ENCODE assay signal across 9 cellular contexts in the genomic region with DNA sequence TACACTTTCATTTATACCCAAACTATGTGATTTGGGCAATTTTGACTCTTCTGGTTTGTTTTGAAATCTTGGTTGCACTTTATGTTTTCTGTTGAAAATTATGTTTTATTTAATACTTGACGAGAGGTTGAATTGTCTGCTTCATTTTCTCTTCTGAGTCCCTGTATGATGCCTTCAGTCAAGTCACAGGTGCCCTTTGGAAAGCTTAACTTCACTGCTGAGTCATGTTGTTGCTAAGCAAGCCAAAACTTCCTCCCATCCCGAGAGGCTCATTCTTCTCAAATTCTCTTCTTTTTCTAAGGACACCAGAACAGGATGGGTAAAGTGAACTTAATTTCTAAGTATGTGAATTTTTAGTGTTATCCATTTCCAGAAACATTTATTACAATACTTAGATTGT.
A peak's percentile ranks its signal among the peaks of the same experiment; 100 is the strongest.
DNase-seq lines count a peak whose midpoint lies in the region; ATAC-seq, FAIRE-seq and TF ChIP-seq lines count a peak whose summit lies in the region.
"Had no signal": no experiment of that assay in that cellular context is flagged by ENCODE, and none has a peak within 500 bp of the region (broad histone marks: within the 10 kb centered on the region; RNA-seq: fewer than 3 reads in every experiment).

No MANE protein-coding gene starts in this region.

- H3K27ac ChIP-seq in CD4-positive, CD25-positive, alpha-beta regulatory T cell (ENCODE audit: insufficient read depth, low read length, poor library complexity, severe bottlenecking), result no peak overlapping the region
- H3K27ac ChIP-seq in tibial nerve (no peak overlapping the region), heart left ventricle (no peak overlapping the region)
- no peak overlapping the region for H3K27ac ChIP-seq in CD8-positive, alpha-beta T cell (ENCODE audit: low read depth, low read length)

- no peak overlapping the region for H3K4me3 Mint-ChIP-seq in CD4-positive, CD25-positive, alpha-beta regulatory T cell
- H3K4me3 Mint-ChIP-seq in CD8-positive, alpha-beta T cell, result no peak overlapping the region

- H3K4me1 ChIP-seq in CD4-positive, CD25-positive, alpha-beta regulatory T cell (ENCODE audit: control insufficient read depth, insufficient read depth, low read length, poor library complexity, severe bottlenecking), result peaks cover 8% of the 10 kb centered on the region
- H3K4me1 ChIP-seq in tibial nerve, result peaks cover 0 to 5% (median 0%) of the 10 kb centered on the region in 4 donors
- peaks cover 0 to 10% (median 0%) of the 10 kb centered on the region in 12 donors for H3K4me1 ChIP-seq in heart left ventricle
- no peaks in the 10 kb centered on the region for H3K4me1 ChIP-seq in CD8-positive, alpha-beta T cell (ENCODE audit: insufficient read depth, low read length)

- TF ChIP-seq POLR2A in tibial nerve (IDR thresholded peaks at IDR 0.05) (no peak), heart left ventricle (IDR thresholded peaks at IDR 0.05) (no peak)

- H3K9me3 Mint-ChIP-seq in CD4-positive, CD25-positive, alpha-beta regulatory T cell, result peaks cover 0 to 3% (median 0%) of the 10 kb centered on the region in 7 donors
- H3K9me3 Mint-ChIP-seq in CD8-positive, alpha-beta T cell, result no peaks in the 10 kb centered on the region
- H3K9me3 Mint-ChIP-seq: naive B cell had no signal

- no peak for TF ChIP-seq EP300 in tibial nerve (IDR thresholded peaks at IDR 0.05)

- no peak for DNase-seq in CD4-positive, CD25-positive, alpha-beta regulatory T cell
- peak; percentile 44 for DNase-seq in bronchial epithelial cell (ENCODE audit: low read depth)
- DNase-seq in DMS53 treated with DMSO at 0.1 percent for 48 hours (lab: John Stamatoyannopoulos, UW; ENCODE audit: unreplicated experiment), result no peak
- DNase-seq in tibial nerve (ENCODE audit: low spot score in 2 of 2), result no peak
- DNase-seq in heart left ventricle, result no peak
- DNase-seq in CD8-positive, alpha-beta T cell, result no peak

- H3K27me3 Mint-ChIP-seq in CD4-positive, CD25-positive, alpha-beta regulatory T cell, result no peaks in the 10 kb centered on the region
- peaks cover 4% of the 10 kb centered on the region for H3K27me3 Mint-ChIP-seq in CD8-positive, alpha-beta T cell (ENCODE audit: low read depth)

- no peaks in the 10 kb centered on the region for H3K27me3 ChIP-seq in CD4-positive, CD25-positive, alpha-beta regulatory T cell (ENCODE audit: control insufficient read depth, insufficient read depth, low read length)
- H3K27me3 ChIP-seq in bronchial epithelial cell (ENCODE audit: control insufficient read depth, insufficient read depth, low read length), result no peaks in the 10 kb centered on the region
- H3K27me3 ChIP-seq in tibial nerve, result no peaks in the 10 kb centered on the region
- H3K27me3 ChIP-seq in heart left ventricle, result no peaks in the 10 kb centered on the region
- H3K27me3 ChIP-seq in CD8-positive, alpha-beta T cell (ENCODE audit: insufficient read depth, low read length), result no peaks in the 10 kb centered on the region

- intact Hi-C loops in heart left ventricle (cut with DNase I), result no loop called here
- intact Hi-C loops in CD8-positive, alpha-beta T cell (cut with DNase I, micrococcal nuclease), result no loop called here

- ATAC-seq in CD4-positive, CD25-positive, alpha-beta regulatory T cell (ENCODE audit: low read depth in 2 of 2), result no peak
- ATAC-seq in GM19452 (IDR thresholded peaks at IDR 0.05; ENCODE audit: unreplicated experiment), result peak; percentile 21
- ATAC-seq in HG03442 (IDR thresholded peaks at IDR 0.05; ENCODE audit: unreplicated experiment), result peak; percentile 18
- no peak for ATAC-seq in heart left ventricle
- ATAC-seq in CD8-positive, alpha-beta T cell, result no peak

- peaks cover 6 to 15% (median 13%) of the 10 kb centered on the region in 4 donors for H3K4me1 Mint-ChIP-seq in CD4-positive, CD25-positive, alpha-beta regulatory T cell
- H3K4me1 Mint-ChIP-seq in CD8-positive, alpha-beta T cell (ENCODE audit: low read depth), result peaks cover 8% of the 10 kb centered on the region

- peak overlapping the region; percentile 21 for H3K4me3 ChIP-seq in CD4-positive, CD25-positive, alpha-beta regulatory T cell (ENCODE audit: low read depth, low read length)
- no peak overlapping the region for H3K4me3 ChIP-seq in bronchial epithelial cell (ENCODE audit: low read depth, low read length)
- no peak overlapping the region for H3K4me3 ChIP-seq in tibial nerve
- H3K4me3 ChIP-seq in heart left ventricle, result no peak overlapping the region
- H3K4me3 ChIP-seq in CD8-positive, alpha-beta T cell (ENCODE audit: low read depth, low read length), result no peak overlapping the region

- TF ChIP-seq CTCF in bronchial epithelial cell (IDR thresholded peaks at IDR 0.05; ENCODE audit: insufficient read depth, low read length, severe bottlenecking), result no peak
- no peak for TF ChIP-seq CTCF in tibial nerve (IDR thresholded peaks at IDR 0.05)
- TF ChIP-seq CTCF in heart left ventricle (IDR thresholded peaks at IDR 0.05), result no peak
- TF ChIP-seq CTCF in CD8-positive, alpha-beta T cell (IDR thresholded peaks at IDR 0.05), result no peak

- FAIRE-seq in bronchial epithelial cell (lab: Jason Lieb, UNC), result no peak

- 62 to 80% methylated on average over 2 of the region's 2 CpGs for WGBS in tibial nerve, 2 donors
- WGBS in heart left ventricle, 4 donors, result 69 to 89% (median 77%) methylated on average over 2 of the region's 2 CpGs

- H3K36me3 ChIP-seq in CD4-positive, CD25-positive, alpha-beta regulatory T cell (ENCODE audit: control insufficient read depth, insufficient read depth, low read length), result no peaks in the 10 kb centered on the region
- H3K36me3 ChIP-seq in bronchial epithelial cell (ENCODE audit: control insufficient read depth, insufficient read depth, low read length), result no peaks in the 10 kb centered on the region
- no peaks in the 10 kb centered on the region for H3K36me3 ChIP-seq in tibial nerve
- H3K36me3 ChIP-seq in heart left ventricle, result no peaks in the 10 kb centered on the region
- H3K36me3 ChIP-seq in CD8-positive, alpha-beta T cell (ENCODE audit: insufficient read depth, low read length), result no peaks in the 10 kb centered on the region

- POLR2A ChIA-PET in CD8-positive, alpha-beta T cell (lab: Charles Lee), result no interaction called here

- H3K9me3 ChIP-seq in CD4-positive, CD25-positive, alpha-beta regulatory T cell (ENCODE audit: control insufficient read depth in 2 of 2, low read length in 2 of 2), result no peaks in the 10 kb centered on the region
- H3K9me3 ChIP-seq in tibial nerve, result no peaks in the 10 kb centered on the region
- no peaks in the 10 kb centered on the region for H3K9me3 ChIP-seq in heart left ventricle
- no peaks in the 10 kb centered on the region for H3K9me3 ChIP-seq in CD8-positive, alpha-beta T cell (ENCODE audit: low read length)

- H3K27ac Mint-ChIP-seq in CD4-positive, CD25-positive, alpha-beta regulatory T cell, result peak overlapping the region in 1 of 3 donors; percentile 19
- no peak overlapping the region for H3K27ac Mint-ChIP-seq in CD8-positive, alpha-beta T cell

- CTCF ChIA-PET in CD8-positive, alpha-beta T cell (lab: Charles Lee), result no interaction called here

- H3K36me3 Mint-ChIP-seq in CD4-positive, CD25-positive, alpha-beta regulatory T cell, result no peaks in the 10 kb centered on the region
- no peaks in the 10 kb centered on the region for H3K36me3 Mint-ChIP-seq in CD8-positive, alpha-beta T cell
- H3K36me3 Mint-ChIP-seq: naive B cell had no signal

Comparison
In these comparisons a context has a peak if more than half of its experiments do, and no peak if none do; other contexts are left out.
1. ATAC-seq: peak in GM19452 (single experiment) and HG03442 (single experiment); none in CD4-positive, CD25-positive, alpha-beta regulatory T cell (0 of 2), heart left ventricle (0 of 4) and CD8-positive, alpha-beta T cell (single experiment).